In genomic region chr6:36123270-36124139, GRCh38 we compare ENCODE assay signal across 8 cellular contexts. TPM values are rescaled to one million over a fixed set of nuclear protein-coding genes. Genes with fewer than 3 reads are reported as not detected.
DNase-seq lines count a peak whose midpoint lies in the region; ATAC-seq and TF ChIP-seq lines count a peak whose summit lies in the region.

No MANE protein-coding gene starts in this region.

- peak overlapping the region in 2 of 3 donors; percentile 25 to 46 for H3K4me3 ChIP-seq in breast epithelium

- peak overlapping the region; percentile 18 to 69 for H3K27ac ChIP-seq in breast epithelium

- H3K27me3 ChIP-seq in breast epithelium: no peaks in the 10 kb centered on the region

- DNase-seq in GM10248 (ENCODE audit: extremely low spot score) (peak; percentile 82), NCI-H2171 (lab: John Stamatoyannopoulos, UW) (peak; percentile 33), WTC11 (ENCODE audit: low spot score) (peak; percentile 89), breast epithelium (ENCODE audit: low spot score in 2 of 2) (peak; percentile 75 to 84), kidney glomerular epithelial cell (lab: John Stamatoyannopoulos, UW) (peak; percentile 35)
- peak; percentile 86 to 90 for DNase-seq in stimulated activated CD4-positive, alpha-beta T cell treated with anti-CD3 and anti-CD28 coated beads, Interleukin-2, amount 100 ng/mL, for 24 hours

- no peak overlapping the region for H3K27ac Mint-ChIP-seq in WTC11

- H3K4me3 Mint-ChIP-seq in WTC11: no peak overlapping the region

- H3K9me3 Mint-ChIP-seq in WTC11: no peaks in the 10 kb centered on the region

- peak; percentile 91 for TF ChIP-seq CTCF in GM10248 (IDR thresholded peaks at IDR 0.05; ENCODE audit: control extremely low read depth, extremely low read depth, low read depth, missing control alignments)
- peak; percentile 45 for TF ChIP-seq CTCF in WTC11 (IDR thresholded peaks at IDR 0.05)
- peak; percentile 30 to 80 (median 74) for TF ChIP-seq CTCF in breast epithelium (IDR thresholded peaks at IDR 0.05)

- CTCF ChIA-PET in GM10248 (lab: Yijun Ruan, JAX): interaction anchor here (0.9 to 4.8 kb wide), 19 partner anchors 11 to 236 kb away, joined by 3 to 32 read pairs (median 5); no protein-coding TSS in a partner anchor
- CTCF ChIA-PET in WTC11 (lab: Charles Lee): interaction anchor here (0.6 to 2.7 kb wide), 24 partner anchors 8 to 1054 kb away, joined by 3 to 15 read pairs (median 3); no protein-coding TSS in a partner anchor

- no peaks in the 10 kb centered on the region for H3K27me3 Mint-ChIP-seq in WTC11 (ENCODE audit: low read depth)

- intact Hi-C loops in breast epithelium (cut with DNase I; ENCODE audit: low total_unique reads): no loop called here

- peaks cover 27% of the 10 kb centered on the region for H3K4me1 Mint-ChIP-seq in WTC11

- POLR2A ChIA-PET in GM10248 (lab: Yijun Ruan, JAX) (interaction anchor here (0.5 kb wide), 1 partner anchor 473 kb away, joined by 7 read pairs; no protein-coding TSS in a partner anchor), WTC11 (lab: Charles Lee) (no interaction called here)

- H3K36me3 Mint-ChIP-seq in WTC11: no peaks in the 10 kb centered on the region

- H3K9me3 ChIP-seq in breast epithelium: no peaks in the 10 kb centered on the region

- peak; percentile 64 for ATAC-seq in HG02763 (IDR thresholded peaks at IDR 0.05; ENCODE audit: unreplicated experiment)
- peak; percentile 91 for ATAC-seq in WTC11
- ATAC-seq in HG03457 (IDR thresholded peaks at IDR 0.05; ENCODE audit: unreplicated experiment): no peak

- no peak for TF ChIP-seq POLR2A in breast epithelium (IDR thresholded peaks at IDR 0.05)

- H3K4me1 ChIP-seq in breast epithelium: peaks cover 0 to 6% of the 10 kb centered on the region in 2 donors

- no peaks in the 10 kb centered on the region for H3K36me3 ChIP-seq in breast epithelium

TF ChIP-seq in WTC11, 78 proteins besides CTCF, POLR2A, EP300 and RAD21:
- TF ChIP-seq ZNF317 (CRISPR knock-in tag; IDR thresholded peaks at IDR 0.05; ENCODE audit: borderline replicate concordance, low read depth) (no peak), SP1 (CRISPR knock-in tag; conservative IDR thresholded peaks at IDR 0.05) (no peak), ETV6 (CRISPR knock-in tag; IDR thresholded peaks at IDR 0.05) (0 out of 2 replicates have a peak, but pooled peaks have one; percentile 37)
- TF ChIP-seq, protein P1, sequence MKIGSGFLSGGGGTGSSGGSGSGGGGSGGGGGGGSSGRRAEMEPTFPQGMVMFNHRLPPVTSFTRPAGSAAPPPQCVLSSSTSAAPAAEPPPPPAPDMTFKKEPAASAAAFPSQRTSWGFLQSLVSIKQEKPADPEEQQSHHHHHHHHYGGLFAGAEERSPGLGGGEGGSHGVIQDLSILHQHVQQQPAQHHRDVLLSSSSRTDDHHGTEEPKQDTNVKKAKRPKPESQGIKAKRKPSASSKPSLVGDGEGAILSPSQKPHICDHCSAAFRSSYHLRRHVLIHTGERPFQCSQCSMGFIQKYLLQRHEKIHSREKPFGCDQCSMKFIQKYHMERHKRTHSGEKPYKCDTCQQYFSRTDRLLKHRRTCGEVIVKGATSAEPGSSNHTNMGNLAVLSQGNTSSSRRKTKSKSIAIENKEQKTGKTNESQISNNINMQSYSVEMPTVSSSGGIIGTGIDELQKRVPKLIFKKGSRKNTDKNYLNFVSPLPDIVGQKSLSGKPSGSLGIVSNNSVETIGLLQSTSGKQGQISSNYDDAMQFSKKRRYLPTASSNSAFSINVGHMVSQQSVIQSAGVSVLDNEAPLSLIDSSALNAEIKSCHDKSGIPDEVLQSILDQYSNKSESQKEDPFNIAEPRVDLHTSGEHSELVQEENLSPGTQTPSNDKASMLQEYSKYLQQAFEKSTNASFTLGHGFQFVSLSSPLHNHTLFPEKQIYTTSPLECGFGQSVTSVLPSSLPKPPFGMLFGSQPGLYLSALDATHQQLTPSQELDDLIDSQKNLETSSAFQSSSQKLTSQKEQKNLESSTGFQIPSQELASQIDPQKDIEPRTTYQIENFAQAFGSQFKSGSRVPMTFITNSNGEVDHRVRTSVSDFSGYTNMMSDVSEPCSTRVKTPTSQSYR (CRISPR knock-in tag; IDR thresholded peaks at IDR 0.05): peak; percentile 79; the same call in 1 of the 2 replicates

RNA-seq across cellular contexts. Expression of gene MAPK13, which starts 6.8 kb away (rescaled TPM):
- total RNA-seq in WTC11 (2021) (13.6 to 17.8 TPM (median 17.0 TPM) in 3 replicates), breast epithelium (10 to 100 TPM in 2 of 3 donors, 1 to 10 TPM in 1; 2.6 to 45.2 (median 30.2) TPM)

Comparison
In these comparisons a context has a peak if more than half of its experiments do, and no peak if none do; other contexts are left out.
1. DNase-seq: peak in every context shown above with its lines; median percentile 89 in WTC11; 88 in stimulated activated CD4-positive, alpha-beta T cell treated with anti-CD3 and anti-CD28 coated beads, Interleukin-2, amount 100 ng/mL, for 24 hours; 82 in GM10248; 80 in breast epithelium; 35 in kidney glomerular epithelial cell; 33 in NCI-H2171.